In genomic region chr19:11639602-11640471, GRCh38 we compare ENCODE assay signal across 8 cellular contexts. TPM values are rescaled to one million over a fixed set of nuclear protein-coding genes. Genes with fewer than 3 reads are reported as not detected.
A peak's percentile ranks its signal among the peaks of the same experiment; 100 is the strongest.
DNase-seq lines count a peak whose midpoint lies in the region; ATAC-seq and TF ChIP-seq lines count a peak whose summit lies in the region.

No MANE protein-coding gene starts in this region.

- H3K36me3 ChIP-seq in A673 (ENCODE audit: insufficient read depth, low read length, poor library complexity, severe bottlenecking): no peaks in the 10 kb centered on the region

- no peaks in the 10 kb centered on the region for H3K4me1 ChIP-seq in A673 (ENCODE audit: insufficient read depth, low read length, poor library complexity, severe bottlenecking)

- POLR2A ChIA-PET in A673 (lab: Charles Lee; ENCODE audit: low non-redundant PET): interaction anchor here (0.7 kb wide), 1 partner anchor 37 kb away, joined by 8 read pairs; no protein-coding TSS in a partner anchor

- H3K9me3 ChIP-seq in A673 (ENCODE audit: low read depth, low read length, poor library complexity, severe bottlenecking): no peaks in the 10 kb centered on the region

- H3K27ac ChIP-seq in A673 (ENCODE audit: low read depth, low read length, poor library complexity, severe bottlenecking): peak overlapping the region; percentile 82

- TSS peak; percentile 38 for BruUV-seq in A673 (replicated peaks; lab: Mats Ljungman, UMichigan)

- no peak for TF ChIP-seq CTCF in A673 (conservative IDR thresholded peaks at IDR 0.05; ENCODE audit: low read depth, low read length)
- no peak for TF ChIP-seq CTCF in chondrocyte (IDR thresholded peaks at IDR 0.05)

- H3K36me3 Mint-ChIP-seq in chondrocyte (ENCODE audit: low read depth): no peaks in the 10 kb centered on the region

- peak overlapping the region; percentile 97 for H3K4me3 ChIP-seq in A673 (ENCODE audit: low read depth, low read length, poor library complexity, severe bottlenecking)

- ATAC-seq in GM18909 (IDR thresholded peaks at IDR 0.05; ENCODE audit: poor library complexity, unreplicated experiment) (peak; percentile 95), HG03175 (IDR thresholded peaks at IDR 0.05; ENCODE audit: unreplicated experiment) (peak; percentile 95)

- H3K4me1 Mint-ChIP-seq in chondrocyte (ENCODE audit: low read depth): no peaks in the 10 kb centered on the region

- H3K27me3 ChIP-seq in A673 (replicated peaks; ENCODE audit: insufficient read depth, low read depth, low read length, poor library complexity): no peaks in the 10 kb centered on the region

- intact Hi-C loops in A673 (cut with micrococcal nuclease; ENCODE audit: unreplicated experiment): no loop called here

- DNase-seq in A673 (ENCODE audit: low spot score) (peak; percentile 99), NCI-H2227 treated with DMSO at 0.1 percent for 48 hours (lab: John Stamatoyannopoulos, UW) (peak; percentile 90), chondrocyte (ENCODE audit: low spot score) (peak; percentile 98), kidney glomerular epithelial cell (lab: John Stamatoyannopoulos, UW) (peak; percentile 94)
- DNase-seq in activated CD4-positive, alpha-beta T cell treated with anti-CD3 and anti-CD28 coated beads for 1 hour: peak; percentile 75
- peak; percentile 91 to 93 for DNase-seq in stimulated activated CD4-positive, alpha-beta T cell treated with anti-CD3 and anti-CD28 coated beads, Interleukin-15, amount 100 ng/mL, for 48 hours (ENCODE audit: low read depth in 2 of 2)

- H3K4me3 Mint-ChIP-seq in chondrocyte (ENCODE audit: unreplicated experiment): peak overlapping the region; percentile 79

- CTCF ChIA-PET in A673 (lab: Charles Lee): interaction anchor here (0.6 kb wide), 2 partner anchors 17 to 240 kb away, joined by 3 to 10 read pairs; no protein-coding TSS in a partner anchor

- peaks cover 5% of the 10 kb centered on the region for H3K9me3 Mint-ChIP-seq in chondrocyte (ENCODE audit: low read depth)

- H3K27me3 Mint-ChIP-seq in chondrocyte (ENCODE audit: low read depth): no peaks in the 10 kb centered on the region

- H3K27ac Mint-ChIP-seq in chondrocyte (ENCODE audit: unreplicated experiment): peak overlapping the region; percentile 89

RNA-seq across cellular contexts. Expression of gene ZNF627, which starts 42.6 kb away (rescaled TPM):
- total RNA-seq in A673 (2021) (13.9 and 14.0 TPM in 2 replicates), chondrocyte (13.0 to 14.2 TPM (median 13.6 TPM) in 3 replicates)

Comparison
In these comparisons a context has a peak if more than half of its experiments do, and no peak if none do; other contexts are left out.
1. Peak in every context shown above with its lines: DNase-seq, ATAC-seq, H3K4me3 ChIP-seq and H3K27ac ChIP-seq.